Comparison of ENCODE assay signal across 8 cellular contexts in the genomic region with DNA sequence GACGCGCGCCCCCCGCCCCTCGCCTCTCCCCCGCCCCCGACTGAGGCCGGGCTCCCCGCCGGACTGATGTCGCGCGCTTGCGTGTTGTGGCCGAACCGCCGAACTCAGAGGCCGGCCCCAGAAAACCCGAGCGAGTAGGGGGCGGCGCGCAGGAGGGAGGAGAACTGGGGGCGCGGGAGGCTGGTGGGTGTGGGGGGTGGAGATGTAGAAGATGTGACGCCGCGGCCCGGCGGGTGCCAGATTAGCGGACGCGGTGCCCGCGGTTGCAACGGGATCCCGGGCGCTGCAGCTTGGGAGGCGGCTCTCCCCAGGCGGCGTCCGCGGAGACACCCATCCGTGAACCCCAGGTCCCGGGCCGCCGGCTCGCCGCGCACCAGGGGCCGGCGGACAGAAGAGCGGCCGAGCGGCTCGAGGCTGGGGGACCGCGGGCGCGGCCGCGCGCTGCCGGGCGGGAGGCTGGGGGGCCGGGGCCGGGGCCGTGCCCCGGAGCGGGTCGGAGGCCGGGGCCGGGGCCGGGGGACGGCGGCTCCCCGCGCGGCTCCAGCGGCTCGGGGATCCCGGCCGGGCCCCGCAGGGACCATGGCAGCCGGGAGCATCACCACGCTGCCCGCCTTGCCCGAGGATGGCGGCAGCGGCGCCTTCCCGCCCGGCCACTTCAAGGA. TPM values are rescaled to one million over a fixed set of nuclear protein-coding genes. Genes with fewer than 3 reads are reported as not detected.
DNase-seq lines count a peak whose midpoint lies in the region; ATAC-seq, FAIRE-seq and TF ChIP-seq lines count a peak whose summit lies in the region.

A gene (plus strand): TSS at position 236 of the 662 bp plus-strand sequence. CDS start 344 bp downstream, at position 580.

- peaks cover 6% of the 10 kb centered on the region for H3K9me3 Mint-ChIP-seq in stimulated activated memory B cell treated with anti-CD40 and anti-IgM and Interleukin-4, amounts not matched to agents 10 μg/mL and 1 μg/mL and 100 μg/mL, for 72 hours

- H3K79me2 ChIP-seq in HepG2 (ENCODE audit: insufficient read depth, low read length): no peaks in the 10 kb centered on the region

- H3K27ac Mint-ChIP-seq in stimulated activated memory B cell treated with anti-CD40 and anti-IgM and Interleukin-4, amounts not matched to agents 10 μg/mL and 1 μg/mL and 100 μg/mL, for 72 hours: peak within 1 kb of the TSS; percentile 80

- H3K27ac ChIP-seq in dorsolateral prefrontal cortex: peak within 1 kb of the TSS in 49 of 59 donors; percentile 6 to 87 (median 64)
- H3K27ac ChIP-seq in HepG2 (ENCODE audit: extremely low read length, insufficient read depth, low read length): no peak within 1 kb of the TSS

- in situ Hi-C loops in HepG2 (cut with HindIII; ENCODE audit: extremely low pct_ligation_motif_present, low pct_unique_long_range_greater_than_20kb): no loop called here

- no peak within 1 kb of the TSS for H2AFZ ChIP-seq in HepG2 (ENCODE audit: low read length)

- H3K9me3 ChIP-seq in HepG2 (ENCODE audit: low read length): no peaks in the 10 kb centered on the region

- H3K36me3 Mint-ChIP-seq in stimulated activated memory B cell treated with anti-CD40 and anti-IgM and Interleukin-4, amounts not matched to agents 10 μg/mL and 1 μg/mL and 100 μg/mL, for 72 hours: no peaks in the 10 kb centered on the region

- H3K9ac ChIP-seq in HepG2 (ENCODE audit: insufficient read depth, low read depth, low read length): no peak within 1 kb of the TSS

- no TSS peak for BruUV-seq in HepG2 (replicated peaks; lab: Mats Ljungman, UMichigan)

- POLR2A ChIA-PET in HepG2 (lab: Yijun Ruan, JAX): no interaction called here

- no peak for TF ChIP-seq RAD21 in HepG2 (CRISPR knock-in tag; IDR thresholded peaks at IDR 0.05)

- H3K4me3 Mint-ChIP-seq in stimulated activated memory B cell treated with anti-CD40 and anti-IgM and Interleukin-4, amounts not matched to agents 10 μg/mL and 1 μg/mL and 100 μg/mL, for 72 hours: peak within 1 kb of the TSS; percentile 84

- intact Hi-C loops in dorsolateral prefrontal cortex (cut with DNase I) (no loop called here), HepG2 (cut with micrococcal nuclease; ENCODE audit: unreplicated experiment) (loop anchor here (5.0 kb wide), 1 partner anchor 86 kb away; no protein-coding TSS in a partner anchor)

- DNase-seq in C1 segment of cervical spinal cord (lab: John Stamatoyannopoulos, UW) (peak in 12 of 14 donors; percentile 11 to 80 (median 42)), T1000 (lab: John Stamatoyannopoulos, UW) (peak; percentile 38), dorsolateral prefrontal cortex (peak in 8 of 10 donors; percentile 5 to 73 (median 58)), HepG2 (ENCODE audit: low spot score) (no peak), NCI-H187 (lab: John Stamatoyannopoulos, UW) (no peak)

- H3K27me3 ChIP-seq in dorsolateral prefrontal cortex: peaks cover 0 to 13% (median 0%) of the 10 kb centered on the region in 45 donors
- peaks cover 4 to 33% of the 10 kb centered on the region in 2 experiments for H3K27me3 ChIP-seq in HepG2 (ENCODE audit: control insufficient read depth in 1 of 2, insufficient read depth in 2 of 2, low read length in 2 of 2)

- no peaks in the 10 kb centered on the region for H4K20me1 ChIP-seq in HepG2 (ENCODE audit: insufficient read depth, low read length)

- peak within 1 kb of the TSS; percentile 84 for H3K4me2 ChIP-seq in HepG2 (ENCODE audit: low read depth, low read length)

- TF ChIP-seq EP300 in HepG2 (IDR thresholded peaks at IDR 0.05; ENCODE audit: low read depth in 2 of 2, low read length in 2 of 2) (no peak), HepG2 (CRISPR knock-in tag; IDR thresholded peaks at IDR 0.05; ENCODE audit: borderline replicate concordance) (no peak)

- 0% methylated on average over 19 of the region's 93 CpGs for WGBS in HepG2 (ENCODE audit: low lambda C conversion rate)

- CTCF ChIA-PET in HepG2 (lab: Yijun Ruan, JAX; ENCODE audit: low intra/inter-chr PET ratio, low total read pairs): no interaction called here

- TF ChIP-seq CTCF in dorsolateral prefrontal cortex (IDR thresholded peaks at IDR 0.05 in 54 of 56, conservative IDR thresholded peaks at IDR 0.05 in 2 of 56; ENCODE audit: low read depth in 1 of 56, partially characterized antibody in 56 of 56) (no peak), HepG2 (CRISPR knock-in tag; IDR thresholded peaks at IDR 0.05) (no peak)

- H3K4me3 ChIP-seq in dorsolateral prefrontal cortex: peak within 1 kb of the TSS; percentile 56 to 94 (median 77)
- peak within 1 kb of the TSS; percentile 53 to 72 (median 55) for H3K4me3 ChIP-seq in HepG2 (replicated peaks in 1 of 3; ENCODE audit: insufficient read depth in 1 of 3, low read depth in 2 of 3, low read length in 3 of 3)

- peaks cover 17% of the 10 kb centered on the region for H3K4me1 Mint-ChIP-seq in stimulated activated memory B cell treated with anti-CD40 and anti-IgM and Interleukin-4, amounts not matched to agents 10 μg/mL and 1 μg/mL and 100 μg/mL, for 72 hours

- peaks cover 82% of the 10 kb centered on the region for H3K27me3 Mint-ChIP-seq in stimulated activated memory B cell treated with anti-CD40 and anti-IgM and Interleukin-4, amounts not matched to agents 10 μg/mL and 1 μg/mL and 100 μg/mL, for 72 hours

- TF ChIP-seq POLR2A in HepG2 (IDR thresholded peaks at IDR 0.05; ENCODE audit: insufficient read depth in 1 of 2, low read depth in 2 of 2, low read length in 2 of 2): no peak

- FAIRE-seq in HepG2 (lab: Jason Lieb, UNC): no peak

- H3K36me3 ChIP-seq in HepG2 (replicated peaks in 1 of 2; ENCODE audit: control insufficient read depth in 1 of 2, insufficient read depth in 2 of 2, low read length in 2 of 2): no peaks in the 10 kb centered on the region

- ATAC-seq in GM19025 (IDR thresholded peaks at IDR 0.05; ENCODE audit: low read depth, unreplicated experiment) (peak; percentile 10), HG03135 (IDR thresholded peaks at IDR 0.05; ENCODE audit: unreplicated experiment) (peak; percentile 21), HepG2 (peak; percentile 63)
- ATAC-seq in stimulated activated memory B cell treated with anti-CD40 and anti-IgM and Interleukin-4, amounts not matched to agents 10 μg/mL and 1 μg/mL and 100 μg/mL, for 72 hours: peak; percentile 44

- H3K4me1 ChIP-seq in HepG2 (ENCODE audit: insufficient read depth, low read length): peaks cover 12% of the 10 kb centered on the region

TF ChIP-seq in HepG2, 621 proteins besides CTCF, POLR2A, EP300 and RAD21:
- TF ChIP-seq, protein P1, sequence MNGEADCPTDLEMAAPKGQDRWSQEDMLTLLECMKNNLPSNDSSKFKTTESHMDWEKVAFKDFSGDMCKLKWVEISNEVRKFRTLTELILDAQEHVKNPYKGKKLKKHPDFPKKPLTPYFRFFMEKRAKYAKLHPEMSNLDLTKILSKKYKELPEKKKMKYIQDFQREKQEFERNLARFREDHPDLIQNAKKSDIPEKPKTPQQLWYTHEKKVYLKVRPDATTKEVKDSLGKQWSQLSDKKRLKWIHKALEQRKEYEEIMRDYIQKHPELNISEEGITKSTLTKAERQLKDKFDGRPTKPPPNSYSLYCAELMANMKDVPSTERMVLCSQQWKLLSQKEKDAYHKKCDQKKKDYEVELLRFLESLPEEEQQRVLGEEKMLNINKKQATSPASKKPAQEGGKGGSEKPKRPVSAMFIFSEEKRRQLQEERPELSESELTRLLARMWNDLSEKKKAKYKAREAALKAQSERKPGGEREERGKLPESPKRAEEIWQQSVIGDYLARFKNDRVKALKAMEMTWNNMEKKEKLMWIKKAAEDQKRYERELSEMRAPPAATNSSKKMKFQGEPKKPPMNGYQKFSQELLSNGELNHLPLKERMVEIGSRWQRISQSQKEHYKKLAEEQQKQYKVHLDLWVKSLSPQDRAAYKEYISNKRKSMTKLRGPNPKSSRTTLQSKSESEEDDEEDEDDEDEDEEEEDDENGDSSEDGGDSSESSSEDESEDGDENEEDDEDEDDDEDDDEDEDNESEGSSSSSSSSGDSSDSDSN (CRISPR knock-in tag; IDR thresholded peaks at IDR 0.05): peak; percentile 42; the same call in 1 of the 2 replicates
- TF ChIP-seq GTF3A (CRISPR knock-in tag; conservative IDR thresholded peaks at IDR 0.05) (no peak), ZSCAN31 (CRISPR knock-in tag; IDR thresholded peaks at IDR 0.05; ENCODE audit: low read depth) (0 out of 2 replicates have a peak, but pooled peaks have one; percentile 22), KMT2A (CRISPR knock-in tag; IDR thresholded peaks at IDR 0.05) (no peak), ZNF253 (CRISPR knock-in tag; IDR thresholded peaks at IDR 0.05; ENCODE audit: borderline replicate concordance) (no peak), ZNF564 (CRISPR knock-in tag; IDR thresholded peaks at IDR 0.05) (no peak), GPN1 (CRISPR knock-in tag; IDR thresholded peaks at IDR 0.05; ENCODE audit: borderline replicate concordance) (no peak), ETV5 (CRISPR knock-in tag; IDR thresholded peaks at IDR 0.05; ENCODE audit: borderline replicate concordance) (no peak)
TF ChIP-seq in HepG2: peak in this region for 2.

RNA-seq across cellular contexts. Expression of the gene that starts here (rescaled TPM):
- total RNA-seq in dorsolateral prefrontal cortex (10 to 100 TPM; 14.4 to 85.8 (median 31.7) TPM), HepG2 (2016; rRNA removed; fragmentation: Illumina TruSeq; extraction: Trizol) (0.02 and 0.04 TPM in 2 replicates)
- total RNA-seq in HepG2 (2016; cell fraction: cytosol; rRNA removed; fragmentation: Illumina TruSeq; extraction: Trizol; ENCODE audit: low read depth): not detected in 2 replicates
- total RNA-seq in HepG2 (2016; cell fraction: insoluble cytoplasmic fraction; rRNA removed; fragmentation: Illumina TruSeq; extraction: Trizol): 0.02 and 0.03 TPM in 2 replicates
- total RNA-seq in HepG2 (2016; cell fraction: membrane; rRNA removed; fragmentation: Illumina TruSeq; extraction: Trizol): 0.03 TPM in 1 of 2 replicates, not detected in the other
- total RNA-seq in HepG2 (2016; cell fraction: nucleus; rRNA removed; fragmentation: Illumina TruSeq; extraction: Trizol): 0.09 TPM in 1 of 2 replicates, not detected in the other
- 0.01 TPM in 2 replicates for polyA plus RNA-seq in HepG2 (2011; rRNA removed)
- polyA plus RNA-seq in HepG2 (2011; cell fraction: cytosol; rRNA removed): 0.01 and 0.03 TPM in 2 replicates
- polyA plus RNA-seq in HepG2 (2011; cell fraction: nucleus; rRNA removed): not detected in 2 replicates
- 0.03 TPM in 1 of 2 replicates, not detected in the other for polyA plus RNA-seq in HepG2 (2012)
- not detected in 2 replicates for polyA plus RNA-seq in HepG2 (2016; cell fraction: cytosol; fragmentation: Illumina TruSeq; extraction: Trizol; ENCODE audit: low read depth)
- 0.11 TPM in 1 of 2 replicates, not detected in the other for polyA plus RNA-seq in HepG2 (2016; cell fraction: insoluble cytoplasmic fraction; fragmentation: Illumina TruSeq; extraction: Trizol; ENCODE audit: low read depth)
- polyA plus RNA-seq in HepG2 (2016; cell fraction: membrane; fragmentation: Illumina TruSeq; extraction: Trizol; ENCODE audit: low read depth): not detected in 2 replicates
- polyA plus RNA-seq in HepG2 (2016; cell fraction: nucleus; fragmentation: Illumina TruSeq; extraction: Trizol; ENCODE audit: insufficient read depth, low read depth): 0.07 TPM in 1 of 2 replicates, not detected in the other
- polyA minus RNA-seq in HepG2 (2011; rRNA and poly(A)+ RNA removed; ENCODE audit: low replicate concordance): 0.06 and 4.7 TPM in 2 replicates
- not detected in 2 replicates for polyA minus RNA-seq in HepG2 (2011; cell fraction: cytosol; rRNA and poly(A)+ RNA removed)
- polyA minus RNA-seq in HepG2 (2011; cell fraction: nucleus; rRNA and poly(A)+ RNA removed): 0.12 TPM in 1 of 2 replicates, not detected in the other

Comparison
In these comparisons a context has a peak if more than half of its experiments do, and no peak if none do; other contexts are left out.
1. RNA of the gene that starts here (total RNA-seq): 14.4 to 85.8 TPM in dorsolateral prefrontal cortex; 0.02 to 0.09 TPM in HepG2; every median in the first group is over 10 times any median in the second.
2. DNase-seq: peak in C1 segment of cervical spinal cord (12 of 14), T1000 (single experiment) and dorsolateral prefrontal cortex (8 of 10); none in HepG2 (single experiment) and NCI-H187 (0 of 2).
3. ATAC-seq: peak in every context shown above with its lines; median percentile 63 in HepG2; 44 in stimulated activated memory B cell treated with anti-CD40 and anti-IgM and Interleukin-4, amounts not matched to agents 10 μg/mL and 1 μg/mL and 100 μg/mL, for 72 hours; 21 in HG03135; 10 in GM19025.